ENCODE assay signal across 1 cellular context in the genomic region with DNA sequence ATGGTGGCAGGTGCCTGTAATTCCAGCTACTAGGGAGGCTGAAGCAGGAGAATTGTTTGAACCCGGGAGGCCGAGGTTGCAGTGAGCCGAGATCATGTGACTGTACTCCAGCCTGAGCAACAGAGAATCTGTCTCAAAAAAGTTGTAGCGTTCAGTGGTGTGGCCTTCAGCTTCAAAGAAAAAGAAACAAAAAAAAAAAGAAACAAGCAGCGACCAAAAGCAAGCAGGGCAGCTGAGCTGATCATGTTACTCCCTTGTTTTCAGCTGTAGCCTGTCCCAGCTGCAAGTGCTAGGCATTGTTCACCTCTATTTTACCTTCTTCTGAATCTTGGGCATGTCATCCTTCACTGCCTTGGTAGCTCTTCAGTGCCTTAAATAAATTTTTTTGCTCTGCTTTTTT.
TF ChIP-seq lines count a peak whose summit lies in the region.

No MANE protein-coding gene starts in this region.

TF ChIP-seq in K562, 482 proteins besides CTCF, POLR2A, EP300 and RAD21:
- TF ChIP-seq ZNF41 (CRISPR knock-in tag; conservative IDR thresholded peaks at IDR 0.05), result no peak
- no peak for TF ChIP-seq TEAD1 (CRISPR knock-in tag; IDR thresholded peaks at IDR 0.05)
- TF ChIP-seq TAF9B (IDR thresholded peaks at IDR 0.05; ENCODE audit: partially characterized antibody), result no peak
- no peak for TF ChIP-seq ASH1L (IDR thresholded peaks at IDR 0.05; ENCODE audit: borderline replicate concordance, low read depth, partially characterized antibody)
- TF ChIP-seq TCF7L2 (IDR thresholded peaks at IDR 0.05; ENCODE audit: low read depth, low read length), result no peak
- TF ChIP-seq BRD4 (IDR thresholded peaks at IDR 0.05), result no peak
- no peak for TF ChIP-seq ZNF165 (CRISPR knock-in tag; IDR thresholded peaks at IDR 0.05; ENCODE audit: borderline replicate concordance)
- TF ChIP-seq, protein P1, sequence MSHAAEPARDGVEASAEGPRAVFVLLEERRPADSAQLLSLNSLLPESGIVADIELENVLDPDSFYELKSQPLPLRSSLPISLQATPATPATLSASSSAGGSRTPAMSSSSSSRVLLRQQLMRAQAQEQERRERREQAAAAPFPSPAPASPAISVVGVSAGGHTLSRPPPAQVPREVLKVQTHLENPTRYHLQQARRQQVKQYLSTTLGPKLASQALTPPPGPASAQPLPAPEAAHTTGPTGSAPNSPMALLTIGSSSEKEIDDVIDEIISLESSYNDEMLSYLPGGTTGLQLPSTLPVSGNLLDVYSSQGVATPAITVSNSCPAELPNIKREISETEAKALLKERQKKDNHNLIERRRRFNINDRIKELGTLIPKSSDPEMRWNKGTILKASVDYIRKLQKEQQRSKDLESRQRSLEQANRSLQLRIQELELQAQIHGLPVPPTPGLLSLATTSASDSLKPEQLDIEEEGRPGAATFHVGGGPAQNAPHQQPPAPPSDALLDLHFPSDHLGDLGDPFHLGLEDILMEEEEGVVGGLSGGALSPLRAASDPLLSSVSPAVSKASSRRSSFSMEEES (CRISPR knock-in tag; IDR thresholded peaks at IDR 0.05), result peak; percentile 34; the same call in 1 of the 2 replicates
TF ChIP-seq in K562: peak in this region for 1.
